ENCODE assay signal across 20 cellular contexts in genomic region chr10:97874332-97874731, GRCh38. TPM values are rescaled to one million over a fixed set of nuclear protein-coding genes. Genes with fewer than 3 reads are reported as not detected.
DNase-seq lines count a peak whose midpoint lies in the region; ATAC-seq and TF ChIP-seq lines count a peak whose summit lies in the region.
"Had no signal": no experiment of that assay in that cellular context is flagged by ENCODE, and none has a peak within 500 bp of the region (broad histone marks: within the 10 kb centered on the region; RNA-seq: fewer than 3 reads in every experiment).

No MANE protein-coding gene starts in this region.

- H3K27ac ChIP-seq in coronary artery: peak overlapping the region; percentile 40 to 75
- H3K27ac ChIP-seq: HL-60 had no signal

- ATAC-seq in stimulated activated effector memory CD8-positive, alpha-beta T cell treated with anti-CD3 and anti-CD28 coated beads, Interleukin-12 subunit alpha, Interleukin-12 subunit beta, amount 100 ng/mL, for 72 hours: no peak
- ATAC-seq in GM19467 (IDR thresholded peaks at IDR 0.05; ENCODE audit: unreplicated experiment) (no peak), GM21390 (IDR thresholded peaks at IDR 0.05; ENCODE audit: unreplicated experiment) (no peak)

- H3K4me3 ChIP-seq in coronary artery: no peak overlapping the region
- H3K4me3 ChIP-seq: GM23248 had no signal

- DNase-seq in coronary artery (ENCODE audit: low spot score) (no peak), mesenteric fat pad (ENCODE audit: low spot score) (peak; percentile 85), NCI-H1105 (lab: John Stamatoyannopoulos, UW) (no peak)
- no peak for DNase-seq in stimulated activated effector memory CD8-positive, alpha-beta T cell treated with anti-CD3 and anti-CD28 coated beads, Interleukin-12 subunit alpha, Interleukin-12 subunit beta, amount 100 ng/mL, for 72 hours (ENCODE audit: low spot score in 2 of 2)
- DNase-seq: ACHN; BE2C; C1 segment of cervical spinal cord; CD4-positive, CD25-positive, alpha-beta regulatory T cell; CD8-positive, alpha-beta memory T cell; COR-L47; DMS 273 treated with DMSO at 0.1 percent for 48 hours; DMS53; DND-41; EL; HCEC 1CT had no signal

- TF ChIP-seq CTCF in coronary artery (IDR thresholded peaks at IDR 0.05): no peak

- H3K4me3 Mint-ChIP-seq in stimulated activated effector memory CD8-positive, alpha-beta T cell treated with anti-CD3 and anti-CD28 coated beads, Interleukin-12 subunit alpha, Interleukin-12 subunit beta, amount 100 ng/mL, for 72 hours: no peak overlapping the region
- H3K4me3 Mint-ChIP-seq: CD4-positive, CD25-positive, alpha-beta regulatory T cell; CD8-positive, alpha-beta memory T cell had no signal

- H3K4me1 Mint-ChIP-seq in stimulated activated effector memory CD8-positive, alpha-beta T cell treated with anti-CD3 and anti-CD28 coated beads, Interleukin-12 subunit alpha, Interleukin-12 subunit beta, amount 100 ng/mL, for 72 hours: peaks cover 7% of the 10 kb centered on the region

- H3K27ac Mint-ChIP-seq in stimulated activated effector memory CD8-positive, alpha-beta T cell treated with anti-CD3 and anti-CD28 coated beads, Interleukin-12 subunit alpha, Interleukin-12 subunit beta, amount 100 ng/mL, for 72 hours: peak overlapping the region; percentile 60
- H3K27ac Mint-ChIP-seq: CD4-positive, CD25-positive, alpha-beta regulatory T cell; CD8-positive, alpha-beta memory T cell had no signal

- H3K36me3 Mint-ChIP-seq in stimulated activated effector memory CD8-positive, alpha-beta T cell treated with anti-CD3 and anti-CD28 coated beads, Interleukin-12 subunit alpha, Interleukin-12 subunit beta, amount 100 ng/mL, for 72 hours: peaks cover 4% of the 10 kb centered on the region
- H3K36me3 Mint-ChIP-seq: CD8-positive, alpha-beta memory T cell had no signal

- H3K9me3 Mint-ChIP-seq in stimulated activated effector memory CD8-positive, alpha-beta T cell treated with anti-CD3 and anti-CD28 coated beads, Interleukin-12 subunit alpha, Interleukin-12 subunit beta, amount 100 ng/mL, for 72 hours: no peaks in the 10 kb centered on the region
- H3K9me3 Mint-ChIP-seq: CD8-positive, alpha-beta memory T cell had no signal

RNA-seq across cellular contexts. Expression of gene GOLGA7B, which starts 24.7 kb away (rescaled TPM):
- total RNA-seq in mesenteric fat pad: 0.32 TPM
- total RNA-seq: G401, GM23248 had no signal
